10 cellular contexts compared by ENCODE assay signal in the genomic region with DNA sequence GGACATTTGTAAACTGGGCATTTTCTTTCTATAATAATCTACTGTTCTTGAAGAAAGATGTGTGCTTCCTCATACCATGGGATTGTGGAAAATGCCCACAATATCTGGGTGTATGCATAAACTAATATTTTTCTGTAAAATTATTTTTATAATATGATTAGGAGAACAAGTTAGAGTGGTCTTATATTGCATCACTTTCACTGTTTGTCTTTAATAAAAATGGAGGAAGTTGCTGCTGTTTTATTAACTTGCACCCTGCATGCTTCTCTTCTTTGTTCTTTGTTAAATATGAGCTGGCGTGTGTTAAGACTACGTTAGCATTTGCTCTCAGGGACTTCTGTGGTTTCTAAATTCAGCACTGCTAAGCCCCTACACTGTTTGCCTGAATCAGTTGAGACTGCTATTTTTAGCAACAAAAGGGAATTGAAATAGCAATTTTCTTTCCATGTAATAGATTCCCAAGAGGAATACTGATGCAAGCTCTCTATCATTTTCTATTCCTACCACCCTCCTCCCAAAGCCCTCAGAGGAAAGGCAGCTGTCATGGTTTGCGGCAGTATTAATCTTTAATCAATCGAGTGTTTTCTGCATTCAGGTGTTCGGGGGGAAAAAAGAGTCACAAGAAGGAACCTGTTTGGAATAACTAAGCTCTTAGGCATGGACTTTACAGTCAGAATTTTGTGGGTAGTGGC. TPM values are rescaled to one million over a fixed set of nuclear protein-coding genes. Genes with fewer than 3 reads are reported as not detected.
A peak's percentile ranks its signal among the peaks of the same experiment; 100 is the strongest.
DNase-seq lines count a peak whose midpoint lies in the region; ATAC-seq and TF ChIP-seq lines count a peak whose summit lies in the region.
"Had no signal": no experiment of that assay in that cellular context is flagged by ENCODE, and none has a peak within 500 bp of the region (broad histone marks: within the 10 kb centered on the region; RNA-seq: fewer than 3 reads in every experiment).

No MANE protein-coding gene starts in this region.

- peaks cover 7% of the 10 kb centered on the region; the same call in 1 of the 2 replicates for H4K20me1 ChIP-seq in DOHH2 (ENCODE audit: control insufficient read depth, insufficient read depth, low read depth, low read length)

- POLR2A ChIA-PET in activated CD8-positive, alpha-beta T cell treated with anti-CD3 and anti-CD28 coated beads, Interleukin-2, amount 10 ng/mL, durations not matched to agents 7 days and 5 days (lab: Charles Lee) = no interaction called here

- H3K36me3 Mint-ChIP-seq in endothelial cell (ENCODE audit: low read depth, unreplicated experiment) = peaks cover 19% of the 10 kb centered on the region
- peaks cover 36% of the 10 kb centered on the region for H3K36me3 Mint-ChIP-seq in activated CD8-positive, alpha-beta T cell treated with anti-CD3 and anti-CD28 coated beads, Interleukin-2, amount 10 ng/mL, durations not matched to agents 7 days and 5 days (ENCODE audit: low read depth)
- H3K36me3 Mint-ChIP-seq in activated T-helper 2 cell treated with anti-CD3 and anti-CD28 coated beads, Interferon-gamma antibody, Interleukin-2, Interleukin-4, amounts not matched to agents 10 μg/mL and 5 μg/mL and 100 μg/mL, durations not matched to agents 14 hours and 24 hours and 36 hours (ENCODE audit: low read depth) = peaks cover 35% of the 10 kb centered on the region

- TF ChIP-seq CTCF in DOHH2 (IDR thresholded peaks at IDR 0.05; ENCODE audit: low read depth, low read length, poor library complexity, severe bottlenecking) = no peak
- TF ChIP-seq CTCF in endothelial cell (IDR thresholded peaks at IDR 0.05; ENCODE audit: unreplicated experiment) = no peak
- TF ChIP-seq CTCF in neutrophil (IDR thresholded peaks at IDR 0.05) = no peak
- TF ChIP-seq CTCF in WERI-Rb-1 (IDR thresholded peaks at IDR 0.05; ENCODE audit: low read depth, low read length) = no peak

- H3K9me2 ChIP-seq in DOHH2 (replicated peaks; ENCODE audit: control insufficient read depth, low read length) = no peaks in the 10 kb centered on the region

- no peaks in the 10 kb centered on the region for H3K27me3 Mint-ChIP-seq in endothelial cell (ENCODE audit: unreplicated experiment)
- no peaks in the 10 kb centered on the region for H3K27me3 Mint-ChIP-seq in activated CD8-positive, alpha-beta T cell treated with anti-CD3 and anti-CD28 coated beads, Interleukin-2, amount 10 ng/mL, durations not matched to agents 7 days and 5 days (ENCODE audit: low read depth)
- no peaks in the 10 kb centered on the region for H3K27me3 Mint-ChIP-seq in activated T-helper 2 cell treated with anti-CD3 and anti-CD28 coated beads, Interferon-gamma antibody, Interleukin-2, Interleukin-4, amounts not matched to agents 10 μg/mL and 5 μg/mL and 100 μg/mL, durations not matched to agents 14 hours and 24 hours and 36 hours (ENCODE audit: low read depth)

- H3K4me3 ChIP-seq in DOHH2 (ENCODE audit: low read length) (peak overlapping the region; percentile 9; the same call in 1 of the 2 replicates), neutrophil (ENCODE audit: low read depth in 1 of 2, low read length in 1 of 2) (no peak overlapping the region), WERI-Rb-1 (ENCODE audit: low read depth, low read length) (no peak overlapping the region)
- H3K4me3 ChIP-seq: upper lobe of left lung had no signal

- H3K4me1 ChIP-seq in DOHH2 (ENCODE audit: control insufficient read depth, low read length) (peaks cover 39% of the 10 kb centered on the region), neutrophil (ENCODE audit: control insufficient read depth in 1 of 2, insufficient read depth in 1 of 2, low read depth in 1 of 2, low read length in 1 of 2) (peaks cover 8 to 29% of the 10 kb centered on the region in 2 experiments)

- peak; percentile 52 for DNase-seq in NCI-H2171 treated with DMSO at 0.1 percent for 48 hours (lab: John Stamatoyannopoulos, UW)
- DNase-seq in endothelial cell (ENCODE audit: low spot score) = no peak
- no peak for DNase-seq in WERI-Rb-1
- no peak for DNase-seq in activated CD8-positive, alpha-beta T cell treated with anti-CD3 and anti-CD28 coated beads, Interleukin-2, amount 10 ng/mL, durations not matched to agents 7 days and 5 days
- DNase-seq in activated T-helper 2 cell treated with anti-CD3 and anti-CD28 coated beads, Interferon-gamma antibody, Interleukin-2, Interleukin-4, amounts not matched to agents 10 μg/mL and 5 μg/mL and 100 μg/mL, durations not matched to agents 14 hours and 24 hours and 36 hours (ENCODE audit: low spot score) = no peak
- DNase-seq: upper lobe of left lung had no signal

- peak overlapping the region; percentile 24 for H3K4me2 ChIP-seq in DOHH2 (ENCODE audit: low read length)

- H3K27ac Mint-ChIP-seq in endothelial cell (ENCODE audit: unreplicated experiment) = peak overlapping the region; percentile 45
- H3K27ac Mint-ChIP-seq in activated CD8-positive, alpha-beta T cell treated with anti-CD3 and anti-CD28 coated beads, Interleukin-2, amount 10 ng/mL, durations not matched to agents 7 days and 5 days = no peak overlapping the region
- no peak overlapping the region for H3K27ac Mint-ChIP-seq in activated T-helper 2 cell treated with anti-CD3 and anti-CD28 coated beads, Interferon-gamma antibody, Interleukin-2, Interleukin-4, amounts not matched to agents 10 μg/mL and 5 μg/mL and 100 μg/mL, durations not matched to agents 14 hours and 24 hours and 36 hours

- H3K9me3 Mint-ChIP-seq in endothelial cell (ENCODE audit: unreplicated experiment) = no peaks in the 10 kb centered on the region
- H3K9me3 Mint-ChIP-seq in activated CD8-positive, alpha-beta T cell treated with anti-CD3 and anti-CD28 coated beads, Interleukin-2, amount 10 ng/mL, durations not matched to agents 7 days and 5 days (ENCODE audit: insufficient read depth) = peaks cover 11% of the 10 kb centered on the region
- H3K9me3 Mint-ChIP-seq in activated T-helper 2 cell treated with anti-CD3 and anti-CD28 coated beads, Interferon-gamma antibody, Interleukin-2, Interleukin-4, amounts not matched to agents 10 μg/mL and 5 μg/mL and 100 μg/mL, durations not matched to agents 14 hours and 24 hours and 36 hours = peaks cover 4% of the 10 kb centered on the region

- H3K9me3 ChIP-seq in DOHH2 (ENCODE audit: control insufficient read depth, insufficient read depth, low read length) (peaks cover 5% of the 10 kb centered on the region; the same call in 1 of the 2 replicates), neutrophil (no peaks in the 10 kb centered on the region), WERI-Rb-1 (ENCODE audit: severe bottlenecking) (no peaks in the 10 kb centered on the region)
- H3K9me3 ChIP-seq: upper lobe of left lung had no signal

- H3K36me3 ChIP-seq in DOHH2 (ENCODE audit: control insufficient read depth, low read length) (peaks cover 58% of the 10 kb centered on the region), neutrophil (no peaks in the 10 kb centered on the region), WERI-Rb-1 (no peaks in the 10 kb centered on the region)

- ATAC-seq in HG03378 (IDR thresholded peaks at IDR 0.05; ENCODE audit: unreplicated experiment) = no peak
- ATAC-seq in activated CD8-positive, alpha-beta T cell treated with anti-CD3 and anti-CD28 coated beads, Interleukin-2, amount 10 ng/mL, durations not matched to agents 7 days and 5 days = no peak
- ATAC-seq: Panc1 had no signal

- no peaks in the 10 kb centered on the region for H3K27me3 ChIP-seq in DOHH2 (ENCODE audit: control insufficient read depth, low read length)
- H3K27me3 ChIP-seq in neutrophil = no peaks in the 10 kb centered on the region
- no peaks in the 10 kb centered on the region for H3K27me3 ChIP-seq in WERI-Rb-1 (ENCODE audit: insufficient read depth, low read depth, severe bottlenecking)
- H3K27me3 ChIP-seq: upper lobe of left lung had no signal

- H3K4me3 Mint-ChIP-seq in endothelial cell (ENCODE audit: unreplicated experiment) = no peak overlapping the region
- no peak overlapping the region for H3K4me3 Mint-ChIP-seq in activated CD8-positive, alpha-beta T cell treated with anti-CD3 and anti-CD28 coated beads, Interleukin-2, amount 10 ng/mL, durations not matched to agents 7 days and 5 days
- H3K4me3 Mint-ChIP-seq in activated T-helper 2 cell treated with anti-CD3 and anti-CD28 coated beads, Interferon-gamma antibody, Interleukin-2, Interleukin-4, amounts not matched to agents 10 μg/mL and 5 μg/mL and 100 μg/mL, durations not matched to agents 14 hours and 24 hours and 36 hours (ENCODE audit: low read depth) = no peak overlapping the region

- H3K79me2 ChIP-seq in DOHH2 (ENCODE audit: control insufficient read depth, low read length) = peaks cover 98% of the 10 kb centered on the region

- intact Hi-C loops in activated T-helper 2 cell treated with anti-CD3 and anti-CD28 coated beads, Interferon-gamma antibody, Interleukin-2, Interleukin-4, amounts not matched to agents 10 μg/mL and 5 μg/mL and 100 μg/mL, durations not matched to agents 14 hours and 24 hours and 36 hours (cut with micrococcal nuclease) = no loop called here

- 0 out of 2 replicates have a peak overlapping the region, but pooled peaks have one; percentile 3 for H3K27ac ChIP-seq in DOHH2 (ENCODE audit: low read depth, low read length)
- H3K27ac ChIP-seq in neutrophil = peak overlapping the region; percentile 53
- H3K27ac ChIP-seq in WERI-Rb-1 = no peak overlapping the region
- H3K27ac ChIP-seq: upper lobe of left lung had no signal

- CTCF ChIA-PET in activated CD8-positive, alpha-beta T cell treated with anti-CD3 and anti-CD28 coated beads, Interleukin-2, amount 10 ng/mL, durations not matched to agents 7 days and 5 days (lab: Charles Lee) = no interaction called here

- H3K4me1 Mint-ChIP-seq in endothelial cell (ENCODE audit: unreplicated experiment) = peaks cover 22% of the 10 kb centered on the region
- peaks cover 9% of the 10 kb centered on the region for H3K4me1 Mint-ChIP-seq in activated CD8-positive, alpha-beta T cell treated with anti-CD3 and anti-CD28 coated beads, Interleukin-2, amount 10 ng/mL, durations not matched to agents 7 days and 5 days (ENCODE audit: low read depth)
- peaks cover 11% of the 10 kb centered on the region for H3K4me1 Mint-ChIP-seq in activated T-helper 2 cell treated with anti-CD3 and anti-CD28 coated beads, Interferon-gamma antibody, Interleukin-2, Interleukin-4, amounts not matched to agents 10 μg/mL and 5 μg/mL and 100 μg/mL, durations not matched to agents 14 hours and 24 hours and 36 hours (ENCODE audit: low read depth)

- H3F3A ChIP-seq in DOHH2 (ENCODE audit: control insufficient read depth, insufficient read depth) = no peaks in the 10 kb centered on the region

RNA-seq across cellular contexts. Expression of a gene that starts 56.1 kb away (rescaled TPM):
- total RNA-seq in endothelial cell (ENCODE audit: unreplicated experiment) = 110 TPM
- total RNA-seq in activated CD8-positive, alpha-beta T cell treated with anti-CD3 and anti-CD28 coated beads, Interleukin-2, amount 10 ng/mL, durations not matched to agents 7 days and 5 days = 10 to 100 TPM; 45.3 to 48.4 TPM
- total RNA-seq in activated T-helper 2 cell treated with anti-CD3 and anti-CD28 coated beads, Interferon-gamma antibody, Interleukin-2, Interleukin-4, amounts not matched to agents 10 μg/mL and 5 μg/mL and 100 μg/mL, durations not matched to agents 14 hours and 24 hours and 36 hours = 79.8 and 81.3 TPM in 2 replicates
